Comparison of ENCODE assay signal across 8 cellular contexts in the genomic region with DNA sequence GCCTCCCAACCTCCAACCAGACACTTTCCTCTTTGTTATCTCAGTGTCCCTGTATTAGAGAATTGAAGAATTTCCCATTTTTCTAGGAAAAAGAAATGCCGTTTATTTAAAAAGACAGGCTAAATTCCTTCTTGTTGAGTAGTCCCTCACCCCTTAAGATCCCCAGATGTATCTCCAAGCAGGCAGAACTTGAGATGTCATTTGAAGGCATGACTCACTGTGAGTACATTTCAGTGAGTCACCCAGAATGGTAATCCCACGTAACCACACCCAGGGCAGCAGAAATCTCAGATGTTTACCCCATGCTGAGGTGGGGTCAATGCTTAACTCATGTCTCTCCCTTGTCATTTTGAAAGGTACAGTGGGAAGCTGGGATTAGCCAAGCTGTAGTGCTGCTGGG. TPM values are rescaled to one million over a fixed set of nuclear protein-coding genes. Genes with fewer than 3 reads are reported as not detected.
DNase-seq lines count a peak whose midpoint lies in the region; ATAC-seq, FAIRE-seq and TF ChIP-seq lines count a peak whose summit lies in the region.

No MANE protein-coding gene starts in this region.

- peaks cover 38% of the 10 kb centered on the region for H3K36me3 Mint-ChIP-seq in CD4-positive, CD25-positive, alpha-beta regulatory T cell

- DNase-seq in CD4-positive, CD25-positive, alpha-beta regulatory T cell: peak in 1 of 3 donors; percentile 31
- DNase-seq in NCI-H69 (lab: John Stamatoyannopoulos, UW) (peak; percentile 38), ascending aorta (ENCODE audit: low spot score in 2 of 2) (no peak), mucosa of descending colon (peak in 1 of 3 donors; percentile 14), T-helper 9 cell (no peak), D721Med (ENCODE audit: insufficient read length, low spot score) (no peak), GM10266 (ENCODE audit: extremely low spot score) (no peak)

- peaks cover 18 to 52% (median 42%) of the 10 kb centered on the region in 4 donors for H3K4me1 Mint-ChIP-seq in CD4-positive, CD25-positive, alpha-beta regulatory T cell

- peak; percentile 27 to 44 for ATAC-seq in CD4-positive, CD25-positive, alpha-beta regulatory T cell (ENCODE audit: low read depth in 2 of 2)
- ATAC-seq in mucosa of descending colon: peak; percentile 38
- no peak for ATAC-seq in HG02571 (IDR thresholded peaks at IDR 0.05; ENCODE audit: unreplicated experiment)

- H3K27me3 ChIP-seq in CD4-positive, CD25-positive, alpha-beta regulatory T cell (ENCODE audit: control insufficient read depth, insufficient read depth, low read length): no peaks in the 10 kb centered on the region
- no peaks in the 10 kb centered on the region for H3K27me3 ChIP-seq in ascending aorta

- TF ChIP-seq CTCF in ascending aorta (IDR thresholded peaks at IDR 0.05) (no peak), mucosa of descending colon (IDR thresholded peaks at IDR 0.05) (no peak), D721Med (IDR thresholded peaks at IDR 0.05; ENCODE audit: insufficient read depth, missing control alignments) (no peak), GM10266 (IDR thresholded peaks at IDR 0.05; ENCODE audit: control insufficient read depth, insufficient read depth, low read depth, missing control alignments) (no peak)

- no peak overlapping the region for H3K27ac ChIP-seq in CD4-positive, CD25-positive, alpha-beta regulatory T cell (ENCODE audit: insufficient read depth, low read length, poor library complexity, severe bottlenecking)
- H3K27ac ChIP-seq in ascending aorta: peak overlapping the region; percentile 10 to 48

- H3K9me3 ChIP-seq in CD4-positive, CD25-positive, alpha-beta regulatory T cell (ENCODE audit: control insufficient read depth in 2 of 2, low read length in 2 of 2): no peaks in the 10 kb centered on the region
- H3K9me3 ChIP-seq in ascending aorta (no peaks in the 10 kb centered on the region), mucosa of descending colon (no peaks in the 10 kb centered on the region)

- H3K9me3 Mint-ChIP-seq in CD4-positive, CD25-positive, alpha-beta regulatory T cell: peaks cover 0 to 2% (median 0%) of the 10 kb centered on the region in 7 donors

- H3K4me3 Mint-ChIP-seq in CD4-positive, CD25-positive, alpha-beta regulatory T cell: peak overlapping the region in 1 of 4 donors; percentile 60

- H3K27ac Mint-ChIP-seq in CD4-positive, CD25-positive, alpha-beta regulatory T cell: peak overlapping the region in 2 of 3 donors; percentile 72 to 84

- H3K4me1 ChIP-seq in CD4-positive, CD25-positive, alpha-beta regulatory T cell (ENCODE audit: control insufficient read depth, insufficient read depth, low read length, poor library complexity, severe bottlenecking): peaks cover 24% of the 10 kb centered on the region
- peaks cover 3 to 15% of the 10 kb centered on the region in 2 donors for H3K4me1 ChIP-seq in ascending aorta
- peaks cover 11% of the 10 kb centered on the region for H3K4me1 ChIP-seq in mucosa of descending colon (ENCODE audit: low read depth)

- H3K36me3 ChIP-seq in CD4-positive, CD25-positive, alpha-beta regulatory T cell (ENCODE audit: control insufficient read depth, insufficient read depth, low read length): peaks cover 58% of the 10 kb centered on the region
- H3K36me3 ChIP-seq in ascending aorta: peaks cover 45 to 65% of the 10 kb centered on the region in 2 donors
- peaks cover 5% of the 10 kb centered on the region for H3K36me3 ChIP-seq in mucosa of descending colon (ENCODE audit: low read depth)

- no peak for FAIRE-seq in D721Med (lab: Jason Lieb, UNC)

- H3K27me3 Mint-ChIP-seq in CD4-positive, CD25-positive, alpha-beta regulatory T cell: peaks cover 6% of the 10 kb centered on the region

- no peak overlapping the region for H3K4me3 ChIP-seq in CD4-positive, CD25-positive, alpha-beta regulatory T cell (ENCODE audit: low read depth, low read length)
- H3K4me3 ChIP-seq in ascending aorta: no peak overlapping the region
- no peak overlapping the region for H3K4me3 ChIP-seq in mucosa of descending colon

- intact Hi-C loops in ascending aorta (cut with DNase I) (no loop called here), mucosa of descending colon (cut with DNase I, micrococcal nuclease) (no loop called here)

RNA-seq across cellular contexts. Expression of gene ZNF655, which starts 4.4 kb away (rescaled TPM):
- total RNA-seq in CD4-positive, CD25-positive, alpha-beta regulatory T cell: 148 TPM
- polyA plus RNA-seq in CD4-positive, CD25-positive, alpha-beta regulatory T cell: 100 to 1,000 TPM in 1 of 4 donors, 10 to 100 TPM in 3; 89.9 to 121 (median 95.5) TPM
- 37.9 TPM for total RNA-seq in ascending aorta
- 10 to 100 TPM; 64.4 to 99.0 (median 84.0) TPM for total RNA-seq in mucosa of descending colon

RNA-seq across cellular contexts. Expression of gene FAM200A, which starts 10.9 kb away (rescaled TPM):
- total RNA-seq in CD4-positive, CD25-positive, alpha-beta regulatory T cell: 3.1 TPM
- 10 to 100 TPM in 1 of 4 donors, 1 to 10 TPM in 3; 3.6 to 10.8 (median 5.2) TPM for polyA plus RNA-seq in CD4-positive, CD25-positive, alpha-beta regulatory T cell
- 0.64 TPM for total RNA-seq in ascending aorta
- total RNA-seq in mucosa of descending colon: 1 to 10 TPM; 3.8 to 5.6 (median 5.1) TPM

RNA-seq across cellular contexts. Expression of gene TMEM225B, which starts 35.2 kb away (rescaled TPM):
- 1.1 TPM for total RNA-seq in CD4-positive, CD25-positive, alpha-beta regulatory T cell
- polyA plus RNA-seq in CD4-positive, CD25-positive, alpha-beta regulatory T cell: 1 to 10 TPM in 2 of 4 donors, under 1 TPM in 2; 0.67 to 2.3 (median 1.00) TPM
- total RNA-seq in ascending aorta (0.43 TPM), mucosa of descending colon (1 to 10 TPM in 1 of 3 donors, under 1 TPM in 2; 0.58 to 1.2 (median 0.82) TPM)

RNA-seq across cellular contexts. Expression of gene ZSCAN25, which starts 53.9 kb away (rescaled TPM):
- 47.3 TPM for total RNA-seq in CD4-positive, CD25-positive, alpha-beta regulatory T cell
- 10 to 100 TPM in 3 of 4 donors, 1 to 10 TPM in 1; 9.9 to 20.4 (median 14.0) TPM for polyA plus RNA-seq in CD4-positive, CD25-positive, alpha-beta regulatory T cell
- total RNA-seq in ascending aorta: 10.3 TPM
- 10 to 100 TPM; 11.9 to 20.0 (median 18.5) TPM for total RNA-seq in mucosa of descending colon

RNA-seq across cellular contexts. Expression of gene ZKSCAN5, which starts 58.4 kb away (rescaled TPM):
- 5.8 TPM for total RNA-seq in CD4-positive, CD25-positive, alpha-beta regulatory T cell
- 1 to 10 TPM; 2.8 to 5.0 (median 4.2) TPM for polyA plus RNA-seq in CD4-positive, CD25-positive, alpha-beta regulatory T cell
- 4.4 TPM for total RNA-seq in ascending aorta
- 1 to 10 TPM; 5.9 to 10.0 (median 6.4) TPM for total RNA-seq in mucosa of descending colon
